Comparison of ENCODE assay signal across 1 cellular context in the genomic region with DNA sequence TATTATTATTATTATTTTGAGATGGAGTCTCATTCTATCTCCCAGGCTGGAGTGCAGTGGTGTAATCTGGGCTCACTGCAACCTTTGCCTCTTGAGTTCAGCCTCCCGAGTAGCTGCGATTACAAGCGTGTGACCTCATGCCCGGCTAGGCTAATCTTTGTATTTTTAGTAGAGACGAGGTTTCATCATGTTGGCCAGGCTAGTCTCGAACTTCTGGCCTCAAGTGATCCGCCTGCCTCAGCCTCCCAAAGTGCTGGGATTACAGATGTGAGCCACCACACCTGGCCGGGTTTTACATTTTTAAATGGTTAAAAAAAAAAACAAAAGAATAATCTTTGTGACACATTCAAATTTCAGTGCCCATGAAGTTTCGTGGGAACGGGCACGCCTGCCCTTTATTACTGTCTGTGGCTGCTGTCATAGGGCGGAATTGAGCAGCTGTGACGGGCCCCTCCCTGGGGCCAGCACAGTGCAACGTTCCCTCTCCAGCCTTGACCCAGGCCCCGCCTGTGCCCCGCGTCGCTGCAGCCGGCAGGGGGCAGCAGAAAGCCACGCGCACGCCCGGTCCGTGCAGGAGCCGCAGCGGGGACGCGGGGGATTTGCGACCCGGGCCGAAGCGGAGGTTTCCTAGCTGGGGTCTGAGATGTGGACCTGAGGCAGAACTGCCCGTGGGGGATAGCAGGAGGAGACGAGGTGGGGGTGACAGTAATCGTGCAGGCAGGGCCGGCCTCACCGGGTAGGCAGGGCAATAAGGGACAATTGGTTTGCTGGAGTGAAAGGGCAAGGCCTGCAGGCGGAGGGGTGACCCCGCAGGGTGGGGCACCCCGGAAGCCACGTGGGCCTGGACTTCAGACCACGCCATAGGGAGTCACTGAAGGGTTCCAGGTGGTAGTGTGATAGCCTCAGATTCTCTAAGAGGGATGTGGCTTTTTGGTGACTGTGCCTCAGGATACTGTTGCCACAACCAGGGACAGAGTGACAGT.
TF ChIP-seq lines count a peak whose summit lies in the region.

No MANE protein-coding gene starts in this region.

TF ChIP-seq in GM12878, 131 proteins besides CTCF, POLR2A, EP300 and RAD21 (continued from another document):
- TF ChIP-seq HCFC1 (IDR thresholded peaks at IDR 0.05; ENCODE audit: low read length) (0 out of 2 replicates have a peak, but pooled peaks have one; percentile 11), TBL1XR1 (IDR thresholded peaks at IDR 0.05; ENCODE audit: low read depth, low read length) (no peak), LARP7 (IDR thresholded peaks at IDR 0.05) (peak; percentile 76), ZSCAN29 (IDR thresholded peaks at IDR 0.05) (0 out of 2 replicates have a peak, but pooled peaks have one; percentile 44), YY1 (IDR thresholded peaks at IDR 0.05; ENCODE audit: low read depth, low read length) (peak; percentile 79), FOXK2 (IDR thresholded peaks at IDR 0.05) (no peak), DPF2 (IDR thresholded peaks at IDR 0.05) (peak; percentile 59), HDGF (IDR thresholded peaks at IDR 0.05) (peak; percentile 82), CHD1 (IDR thresholded peaks at IDR 0.05; ENCODE audit: low read depth, low read length) (no peak), JUNB (IDR thresholded peaks at IDR 0.05) (no peak), ATF7 (IDR thresholded peaks at IDR 0.05; ENCODE audit: low read depth) (0 out of 2 replicates have a peak, but pooled peaks have one; percentile 13), IRF4 (IDR thresholded peaks at IDR 0.05; ENCODE audit: low read depth, low read length) (0 out of 2 replicates have a peak, but pooled peaks have one; percentile 7), NBN (IDR thresholded peaks at IDR 0.05) (peak; percentile 70; the same call in 1 of the 2 replicates), JUND (IDR thresholded peaks at IDR 0.05; ENCODE audit: low read depth, low read length) (no peak), RELA (IDR thresholded peaks at IDR 0.05; ENCODE audit: borderline replicate concordance, partially characterized antibody) (peak; percentile 49), NR2F1 (conservative IDR thresholded peaks at IDR 0.05) (peak; percentile 94), CREB1 (IDR thresholded peaks at IDR 0.05; ENCODE audit: low read depth) (peak; percentile 68; the same call in 1 of the 2 replicates), IKZF1 (conservative IDR thresholded peaks at IDR 0.05) (peak; percentile 74), MEF2B (IDR thresholded peaks at IDR 0.05; ENCODE audit: partially characterized antibody, poor library complexity, severe bottlenecking) (peak; percentile 54), MXI1 (IDR thresholded peaks at IDR 0.05; ENCODE audit: low read depth, low read length) (peak; percentile 58), CREM (IDR thresholded peaks at IDR 0.05; ENCODE audit: low read depth) (peak; percentile 69), CBX5 (IDR thresholded peaks at IDR 0.05; ENCODE audit: low read depth) (no peak), SMARCA5 (IDR thresholded peaks at IDR 0.05) (0 out of 2 replicates have a peak, but pooled peaks have one; percentile 42), GATAD2B (conservative IDR thresholded peaks at IDR 0.05; ENCODE audit: low read depth) (peak; percentile 90), RAD51 (IDR thresholded peaks at IDR 0.05) (peak; percentile 16; the same call in 1 of the 2 replicates), BHLHE40 (IDR thresholded peaks at IDR 0.05; ENCODE audit: borderline replicate concordance in 1 of 2, low read depth in 2 of 2, low read length in 1 of 2) (peak in 1 of 2 experiments; percentile 85; a peak in 2 of 4 replicates), SREBF1 (IDR thresholded peaks at IDR 0.05; ENCODE audit: low read length) (no peak), IKZF2 (IDR thresholded peaks at IDR 0.05) (peak in 1 of 2 experiments; percentile 51; a peak in 3 of 4 replicates), SMC3 (IDR thresholded peaks at IDR 0.05; ENCODE audit: borderline replicate concordance, low read length) (peak; percentile 95), TCF12 (IDR thresholded peaks at IDR 0.05; ENCODE audit: low read depth, low read length) (0 out of 2 replicates have a peak, but pooled peaks have one; percentile 15), RFX5 (IDR thresholded peaks at IDR 0.05; ENCODE audit: low read depth, low read length) (no peak), EED (IDR thresholded peaks at IDR 0.05; ENCODE audit: low read depth) (peak; percentile 36; the same call in 1 of the 2 replicates), SIN3A (IDR thresholded peaks at IDR 0.05; ENCODE audit: low read depth, low read length) (0 out of 2 replicates have a peak, but pooled peaks have one; percentile 35), RCOR1 (conservative IDR thresholded peaks at IDR 0.05; ENCODE audit: low read depth, low read length) (no peak)
- TF ChIP-seq, protein P1, sequence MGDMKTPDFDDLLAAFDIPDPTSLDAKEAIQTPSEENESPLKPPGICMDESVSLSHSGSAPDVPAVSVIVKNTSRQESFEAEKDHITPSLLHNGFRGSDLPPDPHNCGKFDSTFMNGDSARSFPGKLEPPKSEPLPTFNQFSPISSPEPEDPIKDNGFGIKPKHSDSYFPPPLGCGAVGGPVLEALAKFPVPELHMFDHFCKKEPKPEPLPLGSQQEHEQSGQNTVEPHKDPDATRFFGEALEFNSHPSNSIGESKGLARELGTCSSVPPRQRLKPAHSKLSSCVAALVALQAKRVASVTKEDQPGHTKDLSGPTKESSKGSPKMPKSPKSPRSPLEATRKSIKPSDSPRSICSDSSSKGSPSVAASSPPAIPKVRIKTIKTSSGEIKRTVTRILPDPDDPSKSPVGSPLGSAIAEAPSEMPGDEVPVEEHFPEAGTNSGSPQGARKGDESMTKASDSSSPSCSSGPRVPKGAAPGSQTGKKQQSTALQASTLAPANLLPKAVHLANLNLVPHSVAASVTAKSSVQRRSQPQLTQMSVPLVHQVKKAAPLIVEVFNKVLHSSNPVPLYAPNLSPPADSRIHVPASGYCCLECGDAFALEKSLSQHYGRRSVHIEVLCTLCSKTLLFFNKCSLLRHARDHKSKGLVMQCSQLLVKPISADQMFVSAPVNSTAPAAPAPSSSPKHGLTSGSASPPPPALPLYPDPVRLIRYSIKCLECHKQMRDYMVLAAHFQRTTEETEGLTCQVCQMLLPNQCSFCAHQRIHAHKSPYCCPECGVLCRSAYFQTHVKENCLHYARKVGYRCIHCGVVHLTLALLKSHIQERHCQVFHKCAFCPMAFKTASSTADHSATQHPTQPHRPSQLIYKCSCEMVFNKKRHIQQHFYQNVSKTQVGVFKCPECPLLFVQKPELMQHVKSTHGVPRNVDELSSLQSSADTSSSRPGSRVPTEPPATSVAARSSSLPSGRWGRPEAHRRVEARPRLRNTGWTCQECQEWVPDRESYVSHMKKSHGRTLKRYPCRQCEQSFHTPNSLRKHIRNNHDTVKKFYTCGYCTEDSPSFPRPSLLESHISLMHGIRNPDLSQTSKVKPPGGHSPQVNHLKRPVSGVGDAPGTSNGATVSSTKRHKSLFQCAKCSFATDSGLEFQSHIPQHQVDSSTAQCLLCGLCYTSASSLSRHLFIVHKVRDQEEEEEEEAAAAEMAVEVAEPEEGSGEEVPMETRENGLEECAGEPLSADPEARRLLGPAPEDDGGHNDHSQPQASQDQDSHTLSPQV (IDR thresholded peaks at IDR 0.05): peak; percentile 77; the same call in 1 of the 2 replicates
- TF ChIP-seq, protein P2, sequence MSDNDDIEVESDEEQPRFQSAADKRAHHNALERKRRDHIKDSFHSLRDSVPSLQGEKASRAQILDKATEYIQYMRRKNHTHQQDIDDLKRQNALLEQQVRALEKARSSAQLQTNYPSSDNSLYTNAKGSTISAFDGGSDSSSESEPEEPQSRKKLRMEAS (IDR thresholded peaks at IDR 0.05; ENCODE audit: low read depth, low read length): peak; percentile 56; the same call in 1 of the 2 replicates
- TF ChIP-seq, protein P3, sequence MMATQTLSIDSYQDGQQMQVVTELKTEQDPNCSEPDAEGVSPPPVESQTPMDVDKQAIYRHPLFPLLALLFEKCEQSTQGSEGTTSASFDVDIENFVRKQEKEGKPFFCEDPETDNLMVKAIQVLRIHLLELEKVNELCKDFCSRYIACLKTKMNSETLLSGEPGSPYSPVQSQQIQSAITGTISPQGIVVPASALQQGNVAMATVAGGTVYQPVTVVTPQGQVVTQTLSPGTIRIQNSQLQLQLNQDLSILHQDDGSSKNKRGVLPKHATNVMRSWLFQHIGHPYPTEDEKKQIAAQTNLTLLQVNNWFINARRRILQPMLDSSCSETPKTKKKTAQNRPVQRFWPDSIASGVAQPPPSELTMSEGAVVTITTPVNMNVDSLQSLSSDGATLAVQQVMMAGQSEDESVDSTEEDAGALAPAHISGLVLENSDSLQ (IDR thresholded peaks at IDR 0.05): peak; percentile 11; the same call in 1 of the 2 replicates
- TF ChIP-seq, protein P4, sequence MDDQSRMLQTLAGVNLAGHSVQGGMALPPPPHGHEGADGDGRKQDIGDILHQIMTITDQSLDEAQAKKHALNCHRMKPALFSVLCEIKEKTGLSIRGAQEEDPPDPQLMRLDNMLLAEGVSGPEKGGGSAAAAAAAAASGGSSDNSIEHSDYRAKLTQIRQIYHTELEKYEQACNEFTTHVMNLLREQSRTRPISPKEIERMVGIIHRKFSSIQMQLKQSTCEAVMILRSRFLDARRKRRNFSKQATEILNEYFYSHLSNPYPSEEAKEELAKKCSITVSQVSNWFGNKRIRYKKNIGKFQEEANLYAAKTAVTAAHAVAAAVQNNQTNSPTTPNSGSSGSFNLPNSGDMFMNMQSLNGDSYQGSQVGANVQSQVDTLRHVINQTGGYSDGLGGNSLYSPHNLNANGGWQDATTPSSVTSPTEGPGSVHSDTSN (IDR thresholded peaks at IDR 0.05; ENCODE audit: insufficient replicate concordance, low read depth, low read length): peak; percentile 10
- TF ChIP-seq, protein P5, sequence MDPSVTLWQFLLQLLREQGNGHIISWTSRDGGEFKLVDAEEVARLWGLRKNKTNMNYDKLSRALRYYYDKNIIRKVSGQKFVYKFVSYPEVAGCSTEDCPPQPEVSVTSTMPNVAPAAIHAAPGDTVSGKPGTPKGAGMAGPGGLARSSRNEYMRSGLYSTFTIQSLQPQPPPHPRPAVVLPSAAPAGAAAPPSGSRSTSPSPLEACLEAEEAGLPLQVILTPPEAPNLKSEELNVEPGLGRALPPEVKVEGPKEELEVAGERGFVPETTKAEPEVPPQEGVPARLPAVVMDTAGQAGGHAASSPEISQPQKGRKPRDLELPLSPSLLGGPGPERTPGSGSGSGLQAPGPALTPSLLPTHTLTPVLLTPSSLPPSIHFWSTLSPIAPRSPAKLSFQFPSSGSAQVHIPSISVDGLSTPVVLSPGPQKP (IDR thresholded peaks at IDR 0.05; ENCODE audit: low read depth, low read length): 0 out of 2 replicates have a peak, but pooled peaks have one; percentile 29
- TF ChIP-seq, protein P6, sequence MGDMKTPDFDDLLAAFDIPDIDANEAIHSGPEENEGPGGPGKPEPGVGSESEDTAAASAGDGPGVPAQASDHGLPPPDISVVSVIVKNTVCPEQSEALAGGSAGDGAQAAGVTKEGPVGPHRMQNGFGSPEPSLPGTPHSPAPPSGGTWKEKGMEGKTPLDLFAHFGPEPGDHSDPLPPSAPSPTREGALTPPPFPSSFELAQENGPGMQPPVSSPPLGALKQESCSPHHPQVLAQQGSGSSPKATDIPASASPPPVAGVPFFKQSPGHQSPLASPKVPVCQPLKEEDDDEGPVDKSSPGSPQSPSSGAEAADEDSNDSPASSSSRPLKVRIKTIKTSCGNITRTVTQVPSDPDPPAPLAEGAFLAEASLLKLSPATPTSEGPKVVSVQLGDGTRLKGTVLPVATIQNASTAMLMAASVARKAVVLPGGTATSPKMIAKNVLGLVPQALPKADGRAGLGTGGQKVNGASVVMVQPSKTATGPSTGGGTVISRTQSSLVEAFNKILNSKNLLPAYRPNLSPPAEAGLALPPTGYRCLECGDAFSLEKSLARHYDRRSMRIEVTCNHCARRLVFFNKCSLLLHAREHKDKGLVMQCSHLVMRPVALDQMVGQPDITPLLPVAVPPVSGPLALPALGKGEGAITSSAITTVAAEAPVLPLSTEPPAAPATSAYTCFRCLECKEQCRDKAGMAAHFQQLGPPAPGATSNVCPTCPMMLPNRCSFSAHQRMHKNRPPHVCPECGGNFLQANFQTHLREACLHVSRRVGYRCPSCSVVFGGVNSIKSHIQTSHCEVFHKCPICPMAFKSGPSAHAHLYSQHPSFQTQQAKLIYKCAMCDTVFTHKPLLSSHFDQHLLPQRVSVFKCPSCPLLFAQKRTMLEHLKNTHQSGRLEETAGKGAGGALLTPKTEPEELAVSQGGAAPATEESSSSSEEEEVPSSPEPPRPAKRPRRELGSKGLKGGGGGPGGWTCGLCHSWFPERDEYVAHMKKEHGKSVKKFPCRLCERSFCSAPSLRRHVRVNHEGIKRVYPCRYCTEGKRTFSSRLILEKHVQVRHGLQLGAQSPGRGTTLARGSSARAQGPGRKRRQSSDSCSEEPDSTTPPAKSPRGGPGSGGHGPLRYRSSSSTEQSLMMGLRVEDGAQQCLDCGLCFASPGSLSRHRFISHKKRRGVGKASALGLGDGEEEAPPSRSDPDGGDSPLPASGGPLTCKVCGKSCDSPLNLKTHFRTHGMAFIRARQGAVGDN (IDR thresholded peaks at IDR 0.05): 0 out of 2 replicates have a peak, but pooled peaks have one; percentile 48
